ENCODE assay signal across 24 cellular contexts in genomic region chr5:125346316-125346715, GRCh38.
"Had no signal": no experiment of that assay in that cellular context is flagged by ENCODE, and none has a peak within 500 bp of the region (broad histone marks: within the 10 kb centered on the region; RNA-seq: fewer than 3 reads in every experiment).

No MANE protein-coding gene starts in this region.

- H3K27me3 ChIP-seq: esophagus muscularis mucosa, upper lobe of left lung had no signal

- H3K27ac ChIP-seq: left ventricle myocardium inferior, upper lobe of left lung had no signal

- H3K36me3 Mint-ChIP-seq: mesothelial cell of epicardium; naive thymus-derived CD4-positive, alpha-beta T cell had no signal

- H3K4me3 ChIP-seq: esophagus muscularis mucosa, left ventricle myocardium inferior, skin epidermis, upper lobe of left lung had no signal

- H3K36me3 ChIP-seq: esophagus muscularis mucosa, left ventricle myocardium inferior, upper lobe of left lung had no signal

- DNase-seq: activated CD4-positive, alpha-beta memory T cell treated with anti-CD3 and anti-CD28 coated beads, Interleukin-2, amount 10 ng/mL, durations not matched to agents 7 days and 5 days; activated CD4-positive, alpha-beta T cell treated with anti-CD3 and anti-CD28 coated beads for 1 hour; activated CD4-positive, alpha-beta T cell treated with anti-CD3 and anti-CD28 coated beads, Interleukin-2, amount 10 ng/mL, durations not matched to agents 7 days and 5 days; activated gamma-delta T cell treated with Interleukin-2 at 50 U/mL for 16 hours; activated naive CD4-positive, alpha-beta T cell treated with anti-CD3 and anti-CD28 coated beads, Interleukin-2, amount 50 U/mL, for 16 hours; activated T-cell treated with anti-CD3 and anti-CD28 coated beads, Interleukin-2, amount 50 U/mL, for 4 hours; central memory CD4-positive, alpha-beta T cell; effector CD4-positive, alpha-beta T cell; foreskin melanocyte; islet precursor cell; left ventricle myocardium inferior; mammary epithelial cell; naive thymus-derived CD4-positive, alpha-beta T cell; stimulated activated CD4-positive, alpha-beta T cell treated with anti-CD3 and anti-CD28 coated beads, Interleukin-12 subunit alpha, Interleukin-12 subunit beta, amount 100 ng/mL, for 4 hours; stimulated activated CD4-positive, alpha-beta T cell treated with anti-CD3 and anti-CD28 coated beads, Interleukin-4, amount 100 ng/mL, for 1 hour; stimulated activated naive CD8-positive, alpha-beta T cell treated with anti-CD3 and anti-CD28 coated beads, Interleukin-15, Interleukin-2, amounts not matched to agents 100 U/mL and 50 U/mL, for 24 hours; T-helper 2 cell; upper lobe of left lung had no signal

- H3K27me3 Mint-ChIP-seq: activated CD4-positive, alpha-beta memory T cell treated with anti-CD3 and anti-CD28 coated beads, Interleukin-2, amount 10 ng/mL, durations not matched to agents 7 days and 5 days; activated CD4-positive, alpha-beta T cell treated with anti-CD3 and anti-CD28 coated beads, Interleukin-2, amount 10 ng/mL, durations not matched to agents 7 days and 5 days; activated T-helper 17 cell treated with anti-CD3 and anti-CD28 coated beads, Interleukin-2, amount 50 U/mL, for 72 hours; dendritic cell treated with granulocyte-macrophage colony-stimulating factor and Interleukin-4, amounts not matched to agents 40 ng/mL and 50 ng/mL, for 4 days; naive thymus-derived CD4-positive, alpha-beta T cell had no signal

- H3K4me1 Mint-ChIP-seq: activated CD4-positive, alpha-beta memory T cell treated with anti-CD3 and anti-CD28 coated beads, Interleukin-2, amount 10 ng/mL, durations not matched to agents 7 days and 5 days; activated CD4-positive, alpha-beta T cell treated with anti-CD3 and anti-CD28 coated beads, Interleukin-2, amount 10 ng/mL, durations not matched to agents 7 days and 5 days; activated T-helper 17 cell treated with anti-CD3 and anti-CD28 coated beads, Interleukin-2, amount 50 U/mL, for 72 hours; naive thymus-derived CD4-positive, alpha-beta T cell had no signal

- ATAC-seq: activated T-cell treated with anti-CD3 and anti-CD28 coated beads, Interleukin-2, amount 50 U/mL, for 4 hours; activated T-helper 17 cell treated with anti-CD3 and anti-CD28 coated beads, Interleukin-2, amount 50 U/mL, for 72 hours; naive thymus-derived CD4-positive, alpha-beta T cell; sciatic nerve; stimulated activated naive CD8-positive, alpha-beta T cell treated with anti-CD3 and anti-CD28 coated beads, Interleukin-15, Interleukin-2, amounts not matched to agents 100 U/mL and 50 U/mL, for 24 hours had no signal

- H3K9me3 ChIP-seq: esophagus muscularis mucosa, left ventricle myocardium inferior, upper lobe of left lung had no signal

- H3K27ac Mint-ChIP-seq: activated CD4-positive, alpha-beta memory T cell treated with anti-CD3 and anti-CD28 coated beads, Interleukin-2, amount 10 ng/mL, durations not matched to agents 7 days and 5 days; activated CD4-positive, alpha-beta T cell treated with anti-CD3 and anti-CD28 coated beads, Interleukin-2, amount 10 ng/mL, durations not matched to agents 7 days and 5 days; activated T-helper 17 cell treated with anti-CD3 and anti-CD28 coated beads, Interleukin-2, amount 50 U/mL, for 72 hours; dendritic cell treated with granulocyte-macrophage colony-stimulating factor and Interleukin-4, amounts not matched to agents 40 ng/mL and 50 ng/mL, for 4 days; mesothelial cell of epicardium; naive thymus-derived CD4-positive, alpha-beta T cell had no signal

- H3K4me3 Mint-ChIP-seq: activated CD4-positive, alpha-beta memory T cell treated with anti-CD3 and anti-CD28 coated beads, Interleukin-2, amount 10 ng/mL, durations not matched to agents 7 days and 5 days; activated CD4-positive, alpha-beta T cell treated with anti-CD3 and anti-CD28 coated beads, Interleukin-2, amount 10 ng/mL, durations not matched to agents 7 days and 5 days; activated T-cell treated with anti-CD3 and anti-CD28 coated beads, Interleukin-2, amount 50 U/mL, for 4 hours; activated T-helper 17 cell treated with anti-CD3 and anti-CD28 coated beads, Interleukin-2, amount 50 U/mL, for 72 hours; dendritic cell treated with granulocyte-macrophage colony-stimulating factor and Interleukin-4, amounts not matched to agents 40 ng/mL and 50 ng/mL, for 4 days; mesothelial cell of epicardium; naive thymus-derived CD4-positive, alpha-beta T cell had no signal
